9 cellular contexts compared by ENCODE assay signal in the genomic region with DNA sequence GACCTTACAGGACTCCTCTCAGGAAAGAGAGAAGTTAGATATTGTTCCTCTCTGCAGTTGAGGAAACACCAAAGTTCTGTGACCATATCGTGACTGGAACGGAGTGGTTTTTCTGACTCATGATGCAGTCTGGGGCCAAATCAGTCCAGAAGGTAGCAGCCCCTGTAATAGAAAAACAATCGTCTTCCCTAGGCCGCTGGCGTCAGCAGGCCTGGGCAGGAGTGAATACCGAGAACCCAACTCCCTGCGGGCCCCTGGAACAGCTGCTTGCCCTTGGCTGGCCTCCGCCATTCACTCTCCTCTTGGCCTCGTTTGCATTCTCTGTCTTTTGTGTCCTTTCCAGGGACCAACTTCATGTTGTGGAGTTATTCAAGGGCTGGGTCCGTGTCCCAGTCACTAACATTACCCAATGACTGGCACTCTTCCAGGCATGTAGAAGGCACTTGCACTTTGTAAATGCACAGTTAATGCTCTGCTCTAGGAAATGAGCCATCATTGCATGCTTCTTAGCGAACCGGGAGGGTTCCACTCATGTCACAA. TPM values are rescaled to one million over a fixed set of nuclear protein-coding genes. Genes with fewer than 3 reads are reported as not detected.
DNase-seq lines count a peak whose midpoint lies in the region; ATAC-seq and TF ChIP-seq lines count a peak whose summit lies in the region.
"Had no signal": no experiment of that assay in that cellular context is flagged by ENCODE, and none has a peak within 500 bp of the region (broad histone marks: within the 10 kb centered on the region; RNA-seq: fewer than 3 reads in every experiment).

No MANE protein-coding gene starts in this region.

- H3K4me1 ChIP-seq in RWPE2 (ENCODE audit: insufficient read depth, poor library complexity, severe bottlenecking): peaks cover 27% of the 10 kb centered on the region
- peaks cover 0 to 47% (median 35%) of the 10 kb centered on the region in 3 donors for H3K4me1 ChIP-seq in esophagus squamous epithelium
- peaks cover 20% of the 10 kb centered on the region for H3K4me1 ChIP-seq in osteoblast (ENCODE audit: insufficient read depth, low read length)
- H3K4me1 ChIP-seq: uterus had no signal

- H3K27me3 ChIP-seq in RWPE2 (ENCODE audit: insufficient read depth, poor library complexity, severe bottlenecking) (no peaks in the 10 kb centered on the region), esophagus squamous epithelium (no peaks in the 10 kb centered on the region), osteoblast (ENCODE audit: insufficient read depth, low read length) (no peaks in the 10 kb centered on the region)
- H3K27me3 ChIP-seq: uterus had no signal

- H3K36me3 ChIP-seq in RWPE2 (ENCODE audit: low read depth): peaks cover 19% of the 10 kb centered on the region; the same call in 1 of the 2 replicates
- H3K36me3 ChIP-seq in esophagus squamous epithelium: peaks cover 0 to 23% (median 3%) of the 10 kb centered on the region in 3 donors
- H3K36me3 ChIP-seq in osteoblast (ENCODE audit: insufficient read depth, low read length): no peaks in the 10 kb centered on the region
- H3K36me3 ChIP-seq: uterus had no signal

- intact Hi-C loops in esophagus squamous epithelium (cut with DNase I): no loop called here

- no peaks in the 10 kb centered on the region for H4K20me1 ChIP-seq in osteoblast (ENCODE audit: insufficient read depth, low read length)

- TF ChIP-seq CTCF in RWPE2 (IDR thresholded peaks at IDR 0.05; ENCODE audit: poor library complexity, severe bottlenecking): no peak
- TF ChIP-seq CTCF in esophagus squamous epithelium (IDR thresholded peaks at IDR 0.05): no peak
- TF ChIP-seq CTCF in osteoblast (IDR thresholded peaks at IDR 0.05; ENCODE audit: extremely low read depth, low read depth, low read length): no peak

- H3K4me2 ChIP-seq in osteoblast (ENCODE audit: insufficient read depth, low read length): no peak overlapping the region

- WGBS in esophagus squamous epithelium, 2 donors: 36 to 51% methylated on average over 12 of the region's 12 CpGs

- DNase-seq in Daoy (ENCODE audit: low read depth) (peak; percentile 98), RWPE2 (ENCODE audit: low spot score) (no peak), esophagus squamous epithelium (lab: John Stamatoyannopoulos, UW) (no peak), osteoblast (ENCODE audit: insufficient read length, low spot score, missing footprints) (peak; percentile 81), activated T-cell treated with anti-CD3 and anti-CD28 coated beads for 4 hours (no peak), ecto neural progenitor cell (ENCODE audit: low spot score) (no peak), NCI-H187 treated with DMSO at 0.1 percent for 48 hours (lab: John Stamatoyannopoulos, UW) (no peak)

- ATAC-seq in RWPE2 (ENCODE audit: low read depth) (peak; percentile 84), HG03045 (IDR thresholded peaks at IDR 0.05; ENCODE audit: unreplicated experiment) (no peak)

- H2AFZ ChIP-seq in osteoblast (ENCODE audit: low read length): no peak overlapping the region

- H3K27ac ChIP-seq in RWPE2 (ENCODE audit: poor library complexity, severe bottlenecking): peak overlapping the region; percentile 75
- peak overlapping the region; percentile 34 to 76 (median 65) for H3K27ac ChIP-seq in esophagus squamous epithelium
- peak overlapping the region; percentile 85 for H3K27ac ChIP-seq in osteoblast (ENCODE audit: low read depth, low read length)
- H3K27ac ChIP-seq: uterus had no signal

- no peak for TF ChIP-seq POLR2A in esophagus squamous epithelium (IDR thresholded peaks at IDR 0.05)

- H3K9me3 ChIP-seq in RWPE2 (ENCODE audit: severe bottlenecking) (no peaks in the 10 kb centered on the region), esophagus squamous epithelium (no peaks in the 10 kb centered on the region), osteoblast (ENCODE audit: low read depth, low read length) (no peaks in the 10 kb centered on the region)
- H3K9me3 ChIP-seq: uterus had no signal

- no peaks in the 10 kb centered on the region for H3K79me2 ChIP-seq in osteoblast (ENCODE audit: insufficient read depth, low read length)

- H3K4me3 ChIP-seq in RWPE2 (ENCODE audit: severe bottlenecking) (no peak overlapping the region), esophagus squamous epithelium (no peak overlapping the region), osteoblast (ENCODE audit: insufficient read depth, low read length) (no peak overlapping the region)
- H3K4me3 ChIP-seq: uterus had no signal

RNA-seq across cellular contexts. Expression of a gene that starts 10.9 kb away (rescaled TPM):
- total RNA-seq in Daoy (2014; rRNA removed; shearing (Covaris generic)): 9.3 and 11.0 TPM in 2 replicates
- total RNA-seq in esophagus squamous epithelium: 1 to 10 TPM in 3 of 4 donors, under 1 TPM in 1; 0.42 to 3.4 (median 2.2) TPM
- total RNA-seq in osteoblast: under 0.01 TPM in 2 replicates

Comparison
In these comparisons a context has a peak if more than half of its experiments do, and no peak if none do; other contexts are left out.
1. DNase-seq: peak in Daoy (single experiment) and osteoblast (single experiment); none in RWPE2 (single experiment), esophagus squamous epithelium (single experiment), activated T-cell treated with anti-CD3 and anti-CD28 coated beads for 4 hours (single experiment), ecto neural progenitor cell (single experiment) and NCI-H187 treated with DMSO at 0.1 percent for 48 hours (single experiment).
2. Peak in every context shown above with its lines, with median percentiles within 50 percentile points of each other: H3K27ac ChIP-seq.